Comparison of ENCODE assay signal across 1 cellular context in the genomic region with DNA sequence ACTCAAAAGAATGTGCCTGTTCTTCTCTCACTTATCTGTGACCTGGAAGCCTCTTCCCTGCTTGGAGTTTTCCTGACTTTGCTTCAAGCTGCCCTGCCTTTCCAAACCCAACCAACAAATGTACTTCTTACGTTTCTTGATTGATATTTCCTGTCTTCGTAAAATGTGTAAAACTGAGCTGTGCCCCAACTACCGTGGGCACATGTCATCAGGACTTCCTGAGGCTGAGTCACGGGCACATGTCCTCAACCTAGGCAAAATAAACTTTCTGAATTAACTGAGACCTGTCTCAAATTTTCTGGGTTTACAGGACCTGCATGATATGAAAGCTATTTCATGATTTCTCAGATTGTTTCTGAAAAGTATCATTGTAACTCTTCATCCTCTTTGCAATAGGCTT.
TF ChIP-seq lines count a peak whose summit lies in the region.

No MANE protein-coding gene starts in this region.

TF ChIP-seq in WTC11, 78 proteins besides CTCF, POLR2A, EP300 and RAD21 (continued from another document):
- TF ChIP-seq, protein P1, sequence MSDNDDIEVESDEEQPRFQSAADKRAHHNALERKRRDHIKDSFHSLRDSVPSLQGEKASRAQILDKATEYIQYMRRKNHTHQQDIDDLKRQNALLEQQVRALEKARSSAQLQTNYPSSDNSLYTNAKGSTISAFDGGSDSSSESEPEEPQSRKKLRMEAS (CRISPR knock-in tag; IDR thresholded peaks at IDR 0.05), result no peak
- TF ChIP-seq FOXJ3 (CRISPR knock-in tag; IDR thresholded peaks at IDR 0.05; ENCODE audit: borderline replicate concordance) (no peak), RORB (CRISPR knock-in tag; IDR thresholded peaks at IDR 0.05) (no peak), ZNF396 (CRISPR knock-in tag; IDR thresholded peaks at IDR 0.05; ENCODE audit: borderline replicate concordance) (no peak), NR3C1 (CRISPR knock-in tag; conservative IDR thresholded peaks at IDR 0.05; ENCODE audit: low read depth) (no peak), ATF2 (CRISPR knock-in tag; IDR thresholded peaks at IDR 0.05; ENCODE audit: borderline replicate concordance, low read depth) (no peak), TCF7 (CRISPR knock-in tag; IDR thresholded peaks at IDR 0.05; ENCODE audit: low read depth) (no peak), NR1H2 (CRISPR knock-in tag; IDR thresholded peaks at IDR 0.05) (no peak), CREB1 (CRISPR knock-in tag; IDR thresholded peaks at IDR 0.05) (no peak)
TF ChIP-seq in WTC11: peak in this region for 0.
